ENCODE assay signal across 10 cellular contexts in genomic region chr15:59294961-59295741, GRCh38.
DNase-seq lines count a peak whose midpoint lies in the region; ATAC-seq lines count a peak whose summit lies in the region.
"Had no signal": no experiment of that assay in that cellular context is flagged by ENCODE, and none has a peak within 500 bp of the region (broad histone marks: within the 10 kb centered on the region; RNA-seq: fewer than 3 reads in every experiment).

No MANE protein-coding gene starts in this region.

- H3K36me3 ChIP-seq in mesodermal cell (ENCODE audit: control insufficient read depth, insufficient read depth, low read length) (no peaks in the 10 kb centered on the region), aorta (ENCODE audit: control insufficient read depth in 1 of 2, insufficient read depth in 2 of 2, low read length in 1 of 2) (no peaks in the 10 kb centered on the region)

- H3K9me3 ChIP-seq in mesodermal cell (ENCODE audit: control insufficient read depth, low read length), result no peaks in the 10 kb centered on the region
- no peaks in the 10 kb centered on the region for H3K9me3 ChIP-seq in aorta (ENCODE audit: control insufficient read depth, low read length)

- H3K27me3 ChIP-seq in aorta (ENCODE audit: control insufficient read depth in 1 of 2, insufficient read depth in 2 of 2, low read length in 1 of 2), result no peaks in the 10 kb centered on the region

- peak overlapping the region; percentile 34 for H3K27ac ChIP-seq in cingulate gyrus (ENCODE audit: low read depth, low read length)
- H3K27ac ChIP-seq in mesodermal cell (ENCODE audit: low read depth, low read length, severe bottlenecking), result peak overlapping the region; percentile 90
- peak overlapping the region; percentile 95 to 97 for H3K27ac ChIP-seq in aorta (ENCODE audit: low read depth in 1 of 2, low read length in 2 of 2)
- H3K27ac ChIP-seq: C4-2B had no signal

- WGBS in mesodermal cell (ENCODE audit: insufficient coverage in 2 of 2), 2 experiments, result 85 to 93% methylated on average over 12 to 13 of the region's 14 CpGs
- 20 to 21% methylated on average over 14 of the region's 14 CpGs for WGBS in aorta, 2 donors

- intact Hi-C loops in Right ventricle myocardium superior (cut with DNase I), result no loop called here
- intact Hi-C loops in cardiac septum (cut with DNase I), result loop anchor here (5.0 kb wide), 2 partner anchors 57 to 77 kb away; partner anchors contain the start of gene MYO1E
- intact Hi-C loops in aorta (cut with DNase I), result loop anchor here (5.0 kb wide), 2 partner anchors 48 to 77 kb away; partner anchors contain the start of gene MYO1E (in 2 of the 2)

- DNase-seq in Right ventricle myocardium superior (no peak), cardiac septum (ENCODE audit: low spot score) (no peak), aorta (no peak), activated gamma-delta T cell treated with Interleukin-2 at 50 U/mL for 16 hours (no peak)
- DNase-seq: activated effector memory CD4-positive, alpha-beta T cell treated with anti-CD3 and anti-CD28 coated beads, Interleukin-2, amount 50 U/mL, for 16 hours had no signal

- H3K4me1 ChIP-seq in mesodermal cell (ENCODE audit: control insufficient read depth, insufficient read depth, low read length, poor library complexity, severe bottlenecking) (peaks cover 60% of the 10 kb centered on the region), aorta (ENCODE audit: control insufficient read depth in 1 of 2, insufficient read depth in 2 of 2, low read length in 2 of 2) (peaks cover 7 to 10% of the 10 kb centered on the region in 2 donors)

- peak; percentile 17 for ATAC-seq in Right ventricle myocardium superior (ENCODE audit: poor library complexity)
- ATAC-seq in aorta (ENCODE audit: low FRiP score), result peak; percentile 66
- no peak for ATAC-seq in GM18520 (IDR thresholded peaks at IDR 0.05; ENCODE audit: unreplicated experiment)
- ATAC-seq in HG02884 (IDR thresholded peaks at IDR 0.05; ENCODE audit: unreplicated experiment), result no peak

- H3K4me3 ChIP-seq in mesodermal cell (ENCODE audit: extremely low read depth, insufficient read depth, low read length, poor library complexity, severe bottlenecking) (no peak overlapping the region), aorta (ENCODE audit: low read length in 2 of 2) (no peak overlapping the region)

Comparison
In these comparisons a context has a peak if more than half of its experiments do, and no peak if none do; other contexts are left out.
1. ATAC-seq: peak in Right ventricle myocardium superior (single experiment) and aorta (single experiment); none in GM18520 (single experiment) and HG02884 (single experiment).
2. H3K27ac ChIP-seq: peak in every context shown above with its lines; median percentile 96 in aorta; 90 in mesodermal cell; 34 in cingulate gyrus.